3 cellular contexts compared by ENCODE assay signal in the genomic region with DNA sequence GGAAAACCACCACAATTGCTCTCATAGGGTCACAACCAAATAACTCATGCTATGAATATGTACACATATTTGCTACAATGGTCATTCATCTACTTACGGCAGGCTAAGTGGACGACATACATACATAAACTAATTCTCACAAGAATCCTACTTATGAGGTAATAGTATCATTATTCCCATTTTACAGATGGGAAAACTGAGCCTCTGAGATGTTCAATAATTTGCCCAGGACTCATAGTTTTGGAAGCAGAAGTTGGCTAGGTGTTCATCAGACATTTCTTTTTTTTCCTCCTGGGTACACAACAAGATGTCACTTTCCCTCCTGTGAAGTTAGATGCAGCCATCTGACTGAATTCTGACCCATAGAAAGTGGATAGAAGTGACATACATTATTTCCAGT.
TF ChIP-seq lines count a peak whose summit lies in the region.

No MANE protein-coding gene starts in this region.

TF ChIP-seq in A549, 52 proteins besides CTCF, POLR2A, EP300 and RAD21:
- TF ChIP-seq KDM1A (IDR thresholded peaks at IDR 0.05; ENCODE audit: low read depth) (peak; percentile 75), EHMT2 (IDR thresholded peaks at IDR 0.05; ENCODE audit: low read depth) (no peak)

TF ChIP-seq in IMR-90, 13 proteins besides CTCF, POLR2A, EP300 and RAD21:
- TF ChIP-seq MAFK (IDR thresholded peaks at IDR 0.05; ENCODE audit: low read depth, low read length) (no peak), MAZ (IDR thresholded peaks at IDR 0.05; ENCODE audit: borderline replicate concordance, low read depth, low read length) (no peak), MXI1 (IDR thresholded peaks at IDR 0.05; ENCODE audit: borderline replicate concordance, low read depth, low read length) (no peak), RCOR1 (IDR thresholded peaks at IDR 0.05; ENCODE audit: insufficient replicate concordance, low read length) (no peak), CEBPB (IDR thresholded peaks at IDR 0.05; ENCODE audit: low read depth, low read length) (no peak), CHD1 (IDR thresholded peaks at IDR 0.05; ENCODE audit: low read depth, low read length) (no peak), FOS (IDR thresholded peaks at IDR 0.05; ENCODE audit: low read depth, low read length) (no peak), NFE2L2 (IDR thresholded peaks at IDR 0.05; ENCODE audit: low read depth, low read length) (no peak), RFX5 (IDR thresholded peaks at IDR 0.05; ENCODE audit: low read depth, low read length) (no peak), SMC3 (IDR thresholded peaks at IDR 0.05; ENCODE audit: low read depth, low read length) (no peak), BHLHE40 (IDR thresholded peaks at IDR 0.05; ENCODE audit: low read depth, low read length) (no peak)
- TF ChIP-seq, protein P1, sequence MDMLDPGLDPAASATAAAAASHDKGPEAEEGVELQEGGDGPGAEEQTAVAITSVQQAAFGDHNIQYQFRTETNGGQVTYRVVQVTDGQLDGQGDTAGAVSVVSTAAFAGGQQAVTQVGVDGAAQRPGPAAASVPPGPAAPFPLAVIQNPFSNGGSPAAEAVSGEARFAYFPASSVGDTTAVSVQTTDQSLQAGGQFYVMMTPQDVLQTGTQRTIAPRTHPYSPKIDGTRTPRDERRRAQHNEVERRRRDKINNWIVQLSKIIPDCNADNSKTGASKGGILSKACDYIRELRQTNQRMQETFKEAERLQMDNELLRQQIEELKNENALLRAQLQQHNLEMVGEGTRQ (IDR thresholded peaks at IDR 0.05; ENCODE audit: low read depth, low read length) = no peak
- TF ChIP-seq, protein P2, sequence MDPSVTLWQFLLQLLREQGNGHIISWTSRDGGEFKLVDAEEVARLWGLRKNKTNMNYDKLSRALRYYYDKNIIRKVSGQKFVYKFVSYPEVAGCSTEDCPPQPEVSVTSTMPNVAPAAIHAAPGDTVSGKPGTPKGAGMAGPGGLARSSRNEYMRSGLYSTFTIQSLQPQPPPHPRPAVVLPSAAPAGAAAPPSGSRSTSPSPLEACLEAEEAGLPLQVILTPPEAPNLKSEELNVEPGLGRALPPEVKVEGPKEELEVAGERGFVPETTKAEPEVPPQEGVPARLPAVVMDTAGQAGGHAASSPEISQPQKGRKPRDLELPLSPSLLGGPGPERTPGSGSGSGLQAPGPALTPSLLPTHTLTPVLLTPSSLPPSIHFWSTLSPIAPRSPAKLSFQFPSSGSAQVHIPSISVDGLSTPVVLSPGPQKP (IDR thresholded peaks at IDR 0.05; ENCODE audit: borderline replicate concordance, low read depth, low read length) = no peak
TF ChIP-seq in IMR-90: peak in this region for 0.

TF ChIP-seq in K562, 482 proteins besides CTCF, POLR2A, EP300 and RAD21:
- TF ChIP-seq, protein P3, sequence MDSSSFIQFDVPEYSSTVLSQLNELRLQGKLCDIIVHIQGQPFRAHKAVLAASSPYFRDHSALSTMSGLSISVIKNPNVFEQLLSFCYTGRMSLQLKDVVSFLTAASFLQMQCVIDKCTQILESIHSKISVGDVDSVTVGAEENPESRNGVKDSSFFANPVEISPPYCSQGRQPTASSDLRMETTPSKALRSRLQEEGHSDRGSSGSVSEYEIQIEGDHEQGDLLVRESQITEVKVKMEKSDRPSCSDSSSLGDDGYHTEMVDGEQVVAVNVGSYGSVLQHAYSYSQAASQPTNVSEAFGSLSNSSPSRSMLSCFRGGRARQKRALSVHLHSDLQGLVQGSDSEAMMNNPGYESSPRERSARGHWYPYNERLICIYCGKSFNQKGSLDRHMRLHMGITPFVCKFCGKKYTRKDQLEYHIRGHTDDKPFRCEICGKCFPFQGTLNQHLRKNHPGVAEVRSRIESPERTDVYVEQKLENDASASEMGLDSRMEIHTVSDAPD (CRISPR knock-in tag; IDR thresholded peaks at IDR 0.05) = no peak
- TF ChIP-seq NONO (IDR thresholded peaks at IDR 0.05; ENCODE audit: low read depth in 2 of 2, low read length in 1 of 2) = no peak
- TF ChIP-seq RBM25 (IDR thresholded peaks at IDR 0.05; ENCODE audit: low read depth, low read length, severe bottlenecking) = peak; percentile 37
- peak; percentile 64; the same call in 1 of the 2 replicates for TF ChIP-seq ADNP (tag; IDR thresholded peaks at IDR 0.05)
